Comparison of ENCODE assay signal across 1 cellular context in genomic region chr2:227311861-227312506, GRCh38.
TF ChIP-seq lines count a peak whose summit lies in the region.

No MANE protein-coding gene starts in this region.

TF ChIP-seq in HepG2, 621 proteins besides CTCF, POLR2A, EP300 and RAD21 (continued from another document and continues in another):
- TF ChIP-seq GRHL1 (CRISPR knock-in tag; conservative IDR thresholded peaks at IDR 0.05), result no peak
- no peak for TF ChIP-seq ZNF674 (CRISPR knock-in tag; IDR thresholded peaks at IDR 0.05; ENCODE audit: low read depth)
- no peak for TF ChIP-seq RCOR2 (CRISPR knock-in tag; IDR thresholded peaks at IDR 0.05)
- no peak for TF ChIP-seq ZNF83 (CRISPR knock-in tag; IDR thresholded peaks at IDR 0.05; ENCODE audit: borderline replicate concordance)
- TF ChIP-seq GATAD2A (CRISPR knock-in tag; IDR thresholded peaks at IDR 0.05), result peak; percentile 42
- TF ChIP-seq ZNF18 (CRISPR knock-in tag; IDR thresholded peaks at IDR 0.05; ENCODE audit: insufficient replicate concordance), result no peak
- TF ChIP-seq ZFP36L2 (CRISPR knock-in tag; IDR thresholded peaks at IDR 0.05), result no peak
- TF ChIP-seq XBP1 (CRISPR knock-in tag; IDR thresholded peaks at IDR 0.05), result no peak
- TF ChIP-seq, protein P1, sequence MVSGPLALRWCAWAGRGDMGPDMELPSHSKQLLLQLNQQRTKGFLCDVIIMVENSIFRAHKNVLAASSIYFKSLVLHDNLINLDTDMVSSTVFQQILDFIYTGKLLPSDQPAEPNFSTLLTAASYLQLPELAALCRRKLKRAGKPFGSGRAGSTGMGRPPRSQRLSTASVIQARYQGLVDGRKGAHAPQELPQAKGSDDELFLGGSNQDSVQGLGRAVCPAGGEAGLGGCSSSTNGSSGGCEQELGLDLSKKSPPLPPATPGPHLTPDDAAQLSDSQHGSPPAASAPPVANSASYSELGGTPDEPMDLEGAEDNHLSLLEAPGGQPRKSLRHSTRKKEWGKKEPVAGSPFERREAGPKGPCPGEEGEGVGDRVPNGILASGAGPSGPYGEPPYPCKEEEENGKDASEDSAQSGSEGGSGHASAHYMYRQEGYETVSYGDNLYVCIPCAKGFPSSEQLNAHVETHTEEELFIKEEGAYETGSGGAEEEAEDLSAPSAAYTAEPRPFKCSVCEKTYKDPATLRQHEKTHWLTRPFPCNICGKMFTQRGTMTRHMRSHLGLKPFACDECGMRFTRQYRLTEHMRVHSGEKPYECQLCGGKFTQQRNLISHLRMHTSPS (CRISPR knock-in tag; IDR thresholded peaks at IDR 0.05; ENCODE audit: low read depth), result no peak
- TF ChIP-seq TEAD2 (CRISPR knock-in tag; IDR thresholded peaks at IDR 0.05), result no peak
- TF ChIP-seq ETV5 (CRISPR knock-in tag; IDR thresholded peaks at IDR 0.05; ENCODE audit: borderline replicate concordance), result no peak
- TF ChIP-seq ZNF275 (CRISPR knock-in tag; IDR thresholded peaks at IDR 0.05; ENCODE audit: borderline replicate concordance), result no peak
- peak; percentile 39; the same call in 1 of the 2 replicates for TF ChIP-seq CREM (IDR thresholded peaks at IDR 0.05)
- TF ChIP-seq CREM (CRISPR knock-in tag; IDR thresholded peaks at IDR 0.05), result no peak
- TF ChIP-seq ZNF790 (CRISPR knock-in tag; IDR thresholded peaks at IDR 0.05; ENCODE audit: borderline replicate concordance), result no peak
- TF ChIP-seq ZSCAN20 (CRISPR knock-in tag; IDR thresholded peaks at IDR 0.05; ENCODE audit: borderline replicate concordance), result no peak
- TF ChIP-seq HES4 (CRISPR knock-in tag; IDR thresholded peaks at IDR 0.05; ENCODE audit: borderline replicate concordance), result no peak
- no peak for TF ChIP-seq ZNF432 (CRISPR knock-in tag; IDR thresholded peaks at IDR 0.05; ENCODE audit: borderline replicate concordance)
- no peak for TF ChIP-seq SMARCE1 (IDR thresholded peaks at IDR 0.05; ENCODE audit: borderline replicate concordance)
- no peak for TF ChIP-seq KLF13 (CRISPR knock-in tag; IDR thresholded peaks at IDR 0.05)
- TF ChIP-seq NR3C1 (CRISPR knock-in tag; IDR thresholded peaks at IDR 0.05), result no peak
- TF ChIP-seq ZNF326 (CRISPR knock-in tag; IDR thresholded peaks at IDR 0.05; ENCODE audit: borderline replicate concordance), result no peak
- 0 out of 2 replicates have a peak, but pooled peaks have one; percentile 45 for TF ChIP-seq ZMYM3 (CRISPR knock-in tag; IDR thresholded peaks at IDR 0.05)
- TF ChIP-seq GATA4 (IDR thresholded peaks at IDR 0.05; ENCODE audit: borderline replicate concordance, low read depth), result no peak
- no peak for TF ChIP-seq ZBTB20 (CRISPR knock-in tag; IDR thresholded peaks at IDR 0.05; ENCODE audit: borderline replicate concordance, low read depth)
- TF ChIP-seq BHLHE40 (IDR thresholded peaks at IDR 0.05; ENCODE audit: low read length), result no peak
- TF ChIP-seq MTA3 (CRISPR knock-in tag; IDR thresholded peaks at IDR 0.05), result no peak
- TF ChIP-seq, protein P2, sequence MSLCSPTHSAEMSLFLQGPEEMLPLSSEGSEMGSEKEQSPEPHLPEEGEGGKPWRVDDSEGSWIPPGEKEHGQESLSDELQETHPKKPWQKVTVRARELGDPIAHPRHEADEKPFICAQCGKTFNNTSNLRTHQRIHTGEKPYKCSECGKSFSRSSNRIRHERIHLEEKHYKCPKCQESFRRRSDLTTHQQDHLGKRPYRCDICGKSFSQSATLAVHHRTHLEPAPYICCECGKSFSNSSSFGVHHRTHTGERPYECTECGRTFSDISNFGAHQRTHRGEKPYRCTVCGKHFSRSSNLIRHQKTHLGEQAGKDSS (CRISPR knock-in tag; IDR thresholded peaks at IDR 0.05; ENCODE audit: borderline replicate concordance, low read depth), result no peak
- peak; percentile 48; the same call in 1 of the 2 replicates for TF ChIP-seq SOX13 (IDR thresholded peaks at IDR 0.05)
- peak in 1 of 2 experiments; percentile 73; a peak in 2 of 4 replicates for TF ChIP-seq SOX13 (CRISPR knock-in tag; conservative IDR thresholded peaks at IDR 0.05 in 1 of 2, IDR thresholded peaks at IDR 0.05 in 1 of 2)
- no peak for TF ChIP-seq NFE2 (CRISPR knock-in tag; IDR thresholded peaks at IDR 0.05)
- TF ChIP-seq FOSL2 (CRISPR knock-in tag; IDR thresholded peaks at IDR 0.05), result no peak
- no peak for TF ChIP-seq POLR2AphosphoS5 (IDR thresholded peaks at IDR 0.05; ENCODE audit: low read depth, low read length)
- TF ChIP-seq LRRFIP1 (CRISPR knock-in tag; conservative IDR thresholded peaks at IDR 0.05), result no peak
- no peak for TF ChIP-seq SNAPC5 (CRISPR knock-in tag; IDR thresholded peaks at IDR 0.05; ENCODE audit: borderline replicate concordance)
- no peak for TF ChIP-seq SRF (IDR thresholded peaks at IDR 0.05; ENCODE audit: low read depth, low read length)
- TF ChIP-seq ZBTB44 (CRISPR knock-in tag; IDR thresholded peaks at IDR 0.05), result no peak
- TF ChIP-seq RFXAP (CRISPR knock-in tag; IDR thresholded peaks at IDR 0.05; ENCODE audit: borderline replicate concordance), result no peak
- TF ChIP-seq ZSCAN30 (CRISPR knock-in tag; IDR thresholded peaks at IDR 0.05), result no peak
- TF ChIP-seq ZNF256 (CRISPR knock-in tag; conservative IDR thresholded peaks at IDR 0.05), result no peak
- no peak for TF ChIP-seq ZSCAN21 (CRISPR knock-in tag; IDR thresholded peaks at IDR 0.05; ENCODE audit: borderline replicate concordance)
- TF ChIP-seq HNRNPUL1 (IDR thresholded peaks at IDR 0.05; ENCODE audit: low read depth, low read length), result no peak
- TF ChIP-seq, protein P3, sequence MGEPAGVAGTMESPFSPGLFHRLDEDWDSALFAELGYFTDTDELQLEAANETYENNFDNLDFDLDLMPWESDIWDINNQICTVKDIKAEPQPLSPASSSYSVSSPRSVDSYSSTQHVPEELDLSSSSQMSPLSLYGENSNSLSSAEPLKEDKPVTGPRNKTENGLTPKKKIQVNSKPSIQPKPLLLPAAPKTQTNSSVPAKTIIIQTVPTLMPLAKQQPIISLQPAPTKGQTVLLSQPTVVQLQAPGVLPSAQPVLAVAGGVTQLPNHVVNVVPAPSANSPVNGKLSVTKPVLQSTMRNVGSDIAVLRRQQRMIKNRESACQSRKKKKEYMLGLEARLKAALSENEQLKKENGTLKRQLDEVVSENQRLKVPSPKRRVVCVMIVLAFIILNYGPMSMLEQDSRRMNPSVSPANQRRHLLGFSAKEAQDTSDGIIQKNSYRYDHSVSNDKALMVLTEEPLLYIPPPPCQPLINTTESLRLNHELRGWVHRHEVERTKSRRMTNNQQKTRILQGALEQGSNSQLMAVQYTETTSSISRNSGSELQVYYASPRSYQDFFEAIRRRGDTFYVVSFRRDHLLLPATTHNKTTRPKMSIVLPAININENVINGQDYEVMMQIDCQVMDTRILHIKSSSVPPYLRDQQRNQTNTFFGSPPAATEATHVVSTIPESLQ (CRISPR knock-in tag; conservative IDR thresholded peaks at IDR 0.05), result no peak
- TF ChIP-seq FOXP1 (IDR thresholded peaks at IDR 0.05), result no peak; the same call in 1 of the 2 replicates
- peak; percentile 50; the same call in 1 of the 2 replicates for TF ChIP-seq FOXP1 (CRISPR knock-in tag; IDR thresholded peaks at IDR 0.05)
- TF ChIP-seq HNF4A (CRISPR knock-in tag; IDR thresholded peaks at IDR 0.05), result peak; percentile 71
- no peak for TF ChIP-seq ZNF280D (CRISPR knock-in tag; IDR thresholded peaks at IDR 0.05)
- no peak for TF ChIP-seq KAT2B (IDR thresholded peaks at IDR 0.05; ENCODE audit: borderline replicate concordance, low read depth, low read length)
- no peak for TF ChIP-seq ZC3H13 (CRISPR knock-in tag; IDR thresholded peaks at IDR 0.05)
- no peak for TF ChIP-seq TBP (CRISPR knock-in tag; IDR thresholded peaks at IDR 0.05)
- no peak for TF ChIP-seq ZNF772 (CRISPR knock-in tag; IDR thresholded peaks at IDR 0.05)
- TF ChIP-seq, protein P4, sequence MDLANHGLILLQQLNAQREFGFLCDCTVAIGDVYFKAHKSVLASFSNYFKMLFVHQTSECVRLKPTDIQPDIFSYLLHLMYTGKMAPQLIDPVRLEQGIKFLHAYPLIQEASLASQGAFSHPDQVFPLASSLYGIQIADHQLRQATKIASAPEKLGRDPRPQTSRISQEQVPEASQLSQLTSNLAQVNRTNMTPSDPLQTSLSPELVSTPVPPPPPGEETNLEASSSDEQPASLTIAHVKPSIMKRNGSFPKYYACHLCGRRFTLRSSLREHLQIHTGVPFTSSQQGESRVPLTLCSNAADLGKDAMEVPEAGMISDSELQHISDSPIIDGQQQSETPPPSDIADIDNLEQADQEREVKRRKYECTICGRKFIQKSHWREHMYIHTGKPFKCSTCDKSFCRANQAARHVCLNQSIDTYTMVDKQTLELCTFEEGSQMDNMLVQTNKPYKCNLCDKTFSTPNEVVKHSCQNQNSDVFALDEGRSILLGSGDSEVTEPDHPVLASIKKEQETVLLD (CRISPR knock-in tag; IDR thresholded peaks at IDR 0.05; ENCODE audit: low read depth), result no peak
